Comparison of ENCODE assay signal across 17 cellular contexts in the genomic region with DNA sequence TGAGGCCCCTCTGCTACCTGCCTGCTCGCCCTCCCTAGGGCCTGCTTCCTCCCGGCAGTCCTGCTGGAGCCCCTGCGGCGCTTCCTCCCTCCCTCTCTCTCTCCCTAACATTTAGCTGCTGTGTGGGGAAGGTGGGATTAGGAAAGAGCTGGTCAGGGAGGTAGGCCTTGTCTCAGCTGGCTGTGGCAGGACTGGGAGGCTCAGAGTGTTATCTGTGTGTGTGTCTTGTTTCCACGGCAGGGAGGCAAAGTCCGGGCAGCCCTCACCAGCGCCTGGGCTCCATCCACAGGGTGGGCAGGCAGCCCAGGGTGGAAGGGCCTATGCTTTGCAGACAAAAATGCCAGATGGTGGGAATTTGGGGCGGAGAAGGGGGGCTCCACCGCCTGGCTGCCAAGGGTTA.
DNase-seq lines count a peak whose midpoint lies in the region; ATAC-seq and TF ChIP-seq lines count a peak whose summit lies in the region.
"Had no signal": no experiment of that assay in that cellular context is flagged by ENCODE, and none has a peak within 500 bp of the region (broad histone marks: within the 10 kb centered on the region; RNA-seq: fewer than 3 reads in every experiment).

No MANE protein-coding gene starts in this region.

- H2AFZ ChIP-seq in hepatocyte (no peak overlapping the region), neural progenitor cell (replicated peaks) (peak overlapping the region; percentile 81)

- H3K27ac Mint-ChIP-seq in neural progenitor cell, result peak overlapping the region; percentile 88
- H3K27ac Mint-ChIP-seq: activated CD4-positive, alpha-beta memory T cell treated with anti-CD3 and anti-CD28 coated beads, Interleukin-2, amount 10 ng/mL, durations not matched to agents 7 days and 5 days; activated naive CD8-positive, alpha-beta T cell treated with anti-CD3 and anti-CD28 coated beads for 36 hours; activated T-cell treated with anti-CD3 and anti-CD28 coated beads, Interleukin-2, amount 50 U/mL, for 72 hours had no signal

- TF ChIP-seq CTCF in hepatocyte (IDR thresholded peaks at IDR 0.05; ENCODE audit: poor library complexity) (no peak), neural progenitor cell (IDR thresholded peaks at IDR 0.05) (no peak)

- no peak overlapping the region for H3K4me3 ChIP-seq in hepatocyte
- no peak overlapping the region for H3K4me3 ChIP-seq in neural progenitor cell
- H3K4me3 ChIP-seq: esophagus squamous epithelium, GM12878, SK-N-MC had no signal

- DNase-seq in DMS 273 (lab: John Stamatoyannopoulos, UW; ENCODE audit: unreplicated experiment) (peak; percentile 93), NCI-H524 treated with DMSO at 0.1 percent for 48 hours (lab: John Stamatoyannopoulos, UW) (peak; percentile 71), hepatocyte (ENCODE audit: low spot score) (peak; percentile 58), neural progenitor cell (ENCODE audit: low spot score) (peak; percentile 61)
- DNase-seq: activated CD4-positive, alpha-beta memory T cell treated with anti-CD3 and anti-CD28 coated beads, Interleukin-2, amount 10 ng/mL, durations not matched to agents 7 days and 5 days; activated naive CD8-positive, alpha-beta T cell treated with anti-CD3 and anti-CD28 coated beads for 36 hours; activated T-cell treated with anti-CD3 and anti-CD28 coated beads, Interleukin-2, amount 50 U/mL, for 72 hours; esophagus squamous epithelium; left colon; NCI-H187; NCI-H526 had no signal

- H3K27me3 ChIP-seq in hepatocyte (no peaks in the 10 kb centered on the region), neural progenitor cell (no peaks in the 10 kb centered on the region)

- H3K36me3 Mint-ChIP-seq in neural progenitor cell, result no peaks in the 10 kb centered on the region
- H3K36me3 Mint-ChIP-seq: activated naive CD8-positive, alpha-beta T cell treated with anti-CD3 and anti-CD28 coated beads for 36 hours had no signal

- H4K20me1 ChIP-seq in hepatocyte (ENCODE audit: insufficient read depth, poor library complexity, severe bottlenecking) (no peaks in the 10 kb centered on the region), neural progenitor cell (ENCODE audit: low read depth) (no peaks in the 10 kb centered on the region)

- peaks cover 8% of the 10 kb centered on the region for H3K4me1 ChIP-seq in hepatocyte (ENCODE audit: insufficient read depth)
- H3K4me1 ChIP-seq in neural progenitor cell, result peaks cover 10% of the 10 kb centered on the region
- H3K4me1 ChIP-seq: esophagus squamous epithelium had no signal

- no peaks in the 10 kb centered on the region for H3F3A ChIP-seq in neural progenitor cell (ENCODE audit: low read depth)

- H3K79me2 ChIP-seq in hepatocyte (no peaks in the 10 kb centered on the region), neural progenitor cell (ENCODE audit: low read depth) (no peaks in the 10 kb centered on the region)

- no peak overlapping the region for H3K4me3 Mint-ChIP-seq in neural progenitor cell
- H3K4me3 Mint-ChIP-seq: activated CD4-positive, alpha-beta memory T cell treated with anti-CD3 and anti-CD28 coated beads, Interleukin-2, amount 10 ng/mL, durations not matched to agents 7 days and 5 days; activated naive CD8-positive, alpha-beta T cell treated with anti-CD3 and anti-CD28 coated beads for 36 hours; activated T-cell treated with anti-CD3 and anti-CD28 coated beads, Interleukin-2, amount 50 U/mL, for 72 hours had no signal

- no peak overlapping the region for H3K9ac ChIP-seq in neural progenitor cell

- H3K36me3 ChIP-seq in hepatocyte (replicated peaks; ENCODE audit: insufficient read depth, low read depth) (no peaks in the 10 kb centered on the region), neural progenitor cell (no peaks in the 10 kb centered on the region)
- H3K36me3 ChIP-seq: esophagus squamous epithelium had no signal

- no peaks in the 10 kb centered on the region for H3K9me2 ChIP-seq in hepatocyte (replicated peaks; ENCODE audit: insufficient read depth)

- H3K9me3 ChIP-seq in hepatocyte (ENCODE audit: low read depth) (no peaks in the 10 kb centered on the region), neural progenitor cell (ENCODE audit: low read depth) (no peaks in the 10 kb centered on the region)
- H3K9me3 ChIP-seq: esophagus squamous epithelium had no signal

- H3K4me2 ChIP-seq in hepatocyte, result no peak overlapping the region
- H3K4me2 ChIP-seq in neural progenitor cell, result peak overlapping the region; percentile 18

- H3K4me1 Mint-ChIP-seq in neural progenitor cell, result peaks cover 24% of the 10 kb centered on the region
- H3K4me1 Mint-ChIP-seq: activated CD4-positive, alpha-beta memory T cell treated with anti-CD3 and anti-CD28 coated beads, Interleukin-2, amount 10 ng/mL, durations not matched to agents 7 days and 5 days; activated naive CD8-positive, alpha-beta T cell treated with anti-CD3 and anti-CD28 coated beads for 36 hours had no signal

- H3K9me3 Mint-ChIP-seq in neural progenitor cell, result peaks cover 6% of the 10 kb centered on the region
- H3K9me3 Mint-ChIP-seq: activated CD4-positive, alpha-beta memory T cell treated with anti-CD3 and anti-CD28 coated beads, Interleukin-2, amount 10 ng/mL, durations not matched to agents 7 days and 5 days; activated naive CD8-positive, alpha-beta T cell treated with anti-CD3 and anti-CD28 coated beads for 36 hours had no signal

- peak overlapping the region; percentile 69 for H3K27ac ChIP-seq in hepatocyte
- no peak overlapping the region for H3K27ac ChIP-seq in neural progenitor cell
- H3K27ac ChIP-seq: esophagus squamous epithelium, SK-N-MC had no signal

- peaks cover 16% of the 10 kb centered on the region for H3K27me3 Mint-ChIP-seq in neural progenitor cell (ENCODE audit: insufficient read depth, low read depth)
- H3K27me3 Mint-ChIP-seq: activated CD4-positive, alpha-beta memory T cell treated with anti-CD3 and anti-CD28 coated beads, Interleukin-2, amount 10 ng/mL, durations not matched to agents 7 days and 5 days had no signal

- WGBS in hepatocyte (ENCODE audit: low lambda C conversion rate, missing lambda C conversion rate), result 32% methylated on average over 9 of the region's 9 CpGs

- no peak for ATAC-seq in HG03378 (IDR thresholded peaks at IDR 0.05; ENCODE audit: unreplicated experiment)
- ATAC-seq in GM21390 (IDR thresholded peaks at IDR 0.05; ENCODE audit: unreplicated experiment), result no peak
- no peak for ATAC-seq in GM21515 (IDR thresholded peaks at IDR 0.05; ENCODE audit: unreplicated experiment)
- no peak for ATAC-seq in GM19463 (IDR thresholded peaks at IDR 0.05; ENCODE audit: unreplicated experiment)
- ATAC-seq: activated T-cell treated with anti-CD3 and anti-CD28 coated beads, Interleukin-2, amount 50 U/mL, for 72 hours; GM12878; left colon had no signal
